Comparison of ENCODE assay signal across 8 cellular contexts in the genomic region with DNA sequence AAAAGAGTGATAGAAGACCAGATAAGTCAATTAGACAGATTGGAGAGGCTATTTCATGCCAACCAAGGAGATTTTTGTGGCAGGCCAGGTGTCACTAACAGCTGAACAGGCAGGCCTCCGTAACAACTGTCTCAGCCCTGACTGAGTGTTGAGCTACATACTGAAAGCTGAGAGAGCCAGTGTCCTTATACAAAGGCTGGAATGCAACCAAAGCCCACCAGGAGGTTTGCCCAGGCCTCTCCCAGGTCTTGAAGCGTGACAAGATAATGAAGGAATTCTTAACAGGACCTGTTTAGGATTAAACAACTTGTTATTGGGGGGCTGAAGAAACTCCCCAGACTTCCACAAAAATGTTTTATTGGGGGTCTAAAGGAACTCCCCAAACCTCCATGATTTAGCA.
A peak's percentile ranks its signal among the peaks of the same experiment; 100 is the strongest.
DNase-seq lines count a peak whose midpoint lies in the region; TF ChIP-seq lines count a peak whose summit lies in the region.
"Not testable (repeated sequence)": the region's sequence is repeated elsewhere in the genome, so short reads cannot be mapped to it uniquely, and the experiment has no call there.

No MANE protein-coding gene starts in this region.

- H2BK120ac ChIP-seq in mesendoderm (ENCODE audit: low read depth, low read length); neuronal stem cell (ENCODE audit: low read depth, low read length): not testable (repeated sequence)

- H3K4me2 ChIP-seq in mesendoderm (ENCODE audit: low read length); neuronal stem cell (ENCODE audit: insufficient read depth, low read length, poor library complexity, severe bottlenecking): not testable (repeated sequence)

- not testable (repeated sequence) for H3K27ac ChIP-seq in SJCRH30; endodermal cell (ENCODE audit: low read depth, low read length); mesendoderm (ENCODE audit: low read depth, low read length)
- H3K27ac ChIP-seq in neuronal stem cell (replicated peaks; ENCODE audit: low read length), result peak overlapping the region; percentile 30

- H3K18ac ChIP-seq in mesendoderm (ENCODE audit: low read length); neuronal stem cell (ENCODE audit: low read length): not testable (repeated sequence)

- H4K8ac ChIP-seq in mesendoderm (ENCODE audit: low read depth, low read length); neuronal stem cell (ENCODE audit: low read depth, low read length): not testable (repeated sequence)

- TF ChIP-seq CTCF in endodermal cell (conservative IDR thresholded peaks at IDR 0.05), result not testable (repeated sequence)

- not testable (repeated sequence) for H4K91ac ChIP-seq in neuronal stem cell (ENCODE audit: low read depth, low read length, poor library complexity)

- H2AFZ ChIP-seq in neuronal stem cell (ENCODE audit: low read length), result not testable (repeated sequence)

- H3K4me3 ChIP-seq in H7 (ENCODE audit: insufficient read depth, low read depth, low read length); SJCRH30; endodermal cell (ENCODE audit: low read length); mesendoderm (ENCODE audit: low read length); neuronal stem cell (ENCODE audit: low read length in 2 of 2): not testable (repeated sequence)

- intact Hi-C loops in activated CD4-positive, alpha-beta T cell treated with anti-CD3 and anti-CD28 coated beads, Interleukin-2, amount 10 ng/mL, durations not matched to agents 24 days and 14 days (cut with micrococcal nuclease), result not testable (repeated sequence)

- H3K79me1 ChIP-seq in mesendoderm (ENCODE audit: low read length); neuronal stem cell (ENCODE audit: low read depth, low read length): not testable (repeated sequence)

- not testable (repeated sequence) for H3K27me3 Mint-ChIP-seq in activated CD4-positive, alpha-beta T cell treated with anti-CD3 and anti-CD28 coated beads, Interleukin-2, amount 10 ng/mL, durations not matched to agents 24 days and 14 days; endodermal cell (ENCODE audit: insufficient read depth)

- H2BK15ac ChIP-seq in mesendoderm (replicated peaks; ENCODE audit: low read depth); neuronal stem cell (ENCODE audit: low read length): not testable (repeated sequence)

- not testable (repeated sequence) for H2AK5ac ChIP-seq in mesendoderm (ENCODE audit: low read length); neuronal stem cell (ENCODE audit: low read depth, low read length)

- not testable (repeated sequence) for H3K23ac ChIP-seq in mesendoderm (ENCODE audit: low read length); neuronal stem cell (ENCODE audit: low read depth, low read length, poor library complexity)

- not testable (repeated sequence) for H3K36me3 ChIP-seq in H7 (replicated peaks; ENCODE audit: control insufficient read depth, insufficient read depth, low read length); SJCRH30; endodermal cell (ENCODE audit: control insufficient read depth, insufficient read depth, low read length); mesendoderm (ENCODE audit: control insufficient read depth, insufficient read depth, low read length); neuronal stem cell (replicated peaks in 1 of 2; ENCODE audit: control insufficient read depth in 2 of 2, insufficient read depth in 2 of 2, low read length in 2 of 2)

- H4K5ac ChIP-seq in mesendoderm (ENCODE audit: low read length), result not testable (repeated sequence)

- H2BK5ac ChIP-seq in mesendoderm (ENCODE audit: low read length); neuronal stem cell (ENCODE audit: low read length): not testable (repeated sequence)

- H3K27ac Mint-ChIP-seq in activated CD4-positive, alpha-beta T cell treated with anti-CD3 and anti-CD28 coated beads, Interleukin-2, amount 10 ng/mL, durations not matched to agents 24 days and 14 days; endodermal cell: not testable (repeated sequence)

- H3K9me3 ChIP-seq in SJCRH30 (replicated peaks); endodermal cell (ENCODE audit: control insufficient read depth, low read length); neuronal stem cell (replicated peaks in 1 of 2; ENCODE audit: control insufficient read depth in 2 of 2, insufficient read depth in 1 of 2, low read depth in 1 of 2, low read length in 2 of 2): not testable (repeated sequence)

- not testable (repeated sequence) for H3K14ac ChIP-seq in neuronal stem cell (ENCODE audit: low read length)

- H3K36me3 Mint-ChIP-seq in activated CD4-positive, alpha-beta T cell treated with anti-CD3 and anti-CD28 coated beads, Interleukin-2, amount 10 ng/mL, durations not matched to agents 24 days and 14 days (ENCODE audit: low read depth); endodermal cell (ENCODE audit: low read depth): not testable (repeated sequence)

- DNase-seq in ELF-1 (ENCODE audit: low read depth, low spot score), result peak; percentile 68
- DNase-seq in H7, result peak; percentile 15
- peak; percentile 11 to 27 for DNase-seq in SJCRH30
- peak; percentile 16 for DNase-seq in activated CD4-positive, alpha-beta T cell treated with anti-CD3 and anti-CD28 coated beads, Interleukin-2, amount 10 ng/mL, durations not matched to agents 24 days and 14 days
- peak; percentile 62 for DNase-seq in endodermal cell
- peak; percentile 15 for DNase-seq in iPS-NIHi7 (ENCODE audit: extremely low spot score)
- DNase-seq in mesendoderm, result peak; percentile 76
- peak; percentile 15 for DNase-seq in neuronal stem cell (ENCODE audit: low spot score)

- not testable (repeated sequence) for H3K79me2 ChIP-seq in mesendoderm (ENCODE audit: control insufficient read depth, insufficient read depth, low read length)

- not testable (repeated sequence) for H3K56ac ChIP-seq in mesendoderm (ENCODE audit: low read length)

- not testable (repeated sequence) for H3K4me1 ChIP-seq in SJCRH30; endodermal cell (ENCODE audit: control insufficient read depth, insufficient read depth, low read length); mesendoderm (ENCODE audit: control insufficient read depth, low read depth, low read length); neuronal stem cell (ENCODE audit: control insufficient read depth in 2 of 2, insufficient read depth in 1 of 2, low read depth in 1 of 2, low read length in 2 of 2)

- WGBS in endodermal cell (ENCODE audit: insufficient coverage in 1 of 2, insufficient read length in 1 of 2), 2 experiments, result 58 to 83% methylated on average over 1 to 2 of the region's 2 CpGs
- no CpG with 5 or more reads among the region's 2 CpGs for WGBS in mesendoderm (ENCODE audit: extremely low coverage, insufficient coverage, low lambda C conversion rate)
- WGBS in neuronal stem cell (ENCODE audit: extremely low coverage in 2 of 2, insufficient read length in 2 of 2, insufficient replicate concordance in 1 of 2), 2 donors, result no CpG with 5 or more reads among the region's 2 CpGs

- H3K9me3 Mint-ChIP-seq in activated CD4-positive, alpha-beta T cell treated with anti-CD3 and anti-CD28 coated beads, Interleukin-2, amount 10 ng/mL, durations not matched to agents 24 days and 14 days, result not testable (repeated sequence)
- H3K9me3 Mint-ChIP-seq in endodermal cell, result peaks cover 37% of the 10 kb centered on the region

- H3K9ac ChIP-seq in endodermal cell (ENCODE audit: extremely low read depth, low read length, poor library complexity, severe bottlenecking); mesendoderm (ENCODE audit: low read length); neuronal stem cell (ENCODE audit: low read depth, low read length, poor library complexity): not testable (repeated sequence)

- H3K4me1 Mint-ChIP-seq in activated CD4-positive, alpha-beta T cell treated with anti-CD3 and anti-CD28 coated beads, Interleukin-2, amount 10 ng/mL, durations not matched to agents 24 days and 14 days; endodermal cell: not testable (repeated sequence)

- not testable (repeated sequence) for H3K27me3 ChIP-seq in H7 (ENCODE audit: control insufficient read depth, insufficient read depth, low read length); SJCRH30; endodermal cell (ENCODE audit: control insufficient read depth, insufficient read depth, low read length, poor library complexity, severe bottlenecking); mesendoderm (ENCODE audit: insufficient read depth, low read length, poor library complexity); neuronal stem cell (ENCODE audit: control insufficient read depth in 3 of 3, insufficient read depth in 3 of 3, low read depth in 1 of 3, low read length in 3 of 3)

- H3K4ac ChIP-seq in mesendoderm (ENCODE audit: low read depth, low read length); neuronal stem cell (ENCODE audit: low read length): not testable (repeated sequence)

- H3K4me3 Mint-ChIP-seq in activated CD4-positive, alpha-beta T cell treated with anti-CD3 and anti-CD28 coated beads, Interleukin-2, amount 10 ng/mL, durations not matched to agents 24 days and 14 days; endodermal cell: not testable (repeated sequence)

- H2BK12ac ChIP-seq in neuronal stem cell (ENCODE audit: low read length), result not testable (repeated sequence)

Comparison
In these comparisons a context has a peak if more than half of its experiments do, and no peak if none do; other contexts are left out.
1. DNase-seq: peak in every context shown above with its lines; median percentile 76 in mesendoderm; 68 in ELF-1; 62 in endodermal cell; 19 in SJCRH30; 16 in activated CD4-positive, alpha-beta T cell treated with anti-CD3 and anti-CD28 coated beads, Interleukin-2, amount 10 ng/mL, durations not matched to agents 24 days and 14 days; 15 in H7; 15 in iPS-NIHi7; 15 in neuronal stem cell.